ENCODE assay signal across 16 cellular contexts in genomic region chr19:43664008-43664407, GRCh38. TPM values are rescaled to one million over a fixed set of nuclear protein-coding genes. Genes with fewer than 3 reads are reported as not detected.
DNase-seq lines count a peak whose midpoint lies in the region; ATAC-seq, FAIRE-seq and TF ChIP-seq lines count a peak whose summit lies in the region.
"Had no signal": no experiment of that assay in that cellular context is flagged by ENCODE, and none has a peak within 500 bp of the region (broad histone marks: within the 10 kb centered on the region; RNA-seq: fewer than 3 reads in every experiment).

No MANE protein-coding gene starts in this region.

- H3K9me3 Mint-ChIP-seq in stimulated activated naive CD8-positive, alpha-beta T cell treated with anti-CD3 and anti-CD28 coated beads, Interleukin-15, amount 100 ng/mL, for 72 hours, result peaks cover 0 to under 1% of the 10 kb centered on the region in 2 donors

- no peaks in the 10 kb centered on the region for H3K9me3 ChIP-seq in T-helper 17 cell (ENCODE audit: control insufficient read depth, low read length, poor library complexity, severe bottlenecking)
- no peaks in the 10 kb centered on the region for H3K9me3 ChIP-seq in sigmoid colon
- H3K9me3 ChIP-seq: gastroesophageal sphincter, psoas muscle, tibial artery had no signal

- H3K27ac Mint-ChIP-seq in T-helper 17 cell, result peak overlapping the region; percentile 87
- no peak overlapping the region for H3K27ac Mint-ChIP-seq in stimulated activated naive CD8-positive, alpha-beta T cell treated with anti-CD3 and anti-CD28 coated beads, Interleukin-15, amount 100 ng/mL, for 72 hours

- H3K4me3 Mint-ChIP-seq in T-helper 17 cell, result peak overlapping the region; percentile 85
- H3K4me3 Mint-ChIP-seq in stimulated activated naive CD8-positive, alpha-beta T cell treated with anti-CD3 and anti-CD28 coated beads, Interleukin-15, amount 100 ng/mL, for 72 hours, result peak overlapping the region; percentile 11 to 30

- FAIRE-seq in bronchial epithelial cell (lab: Jason Lieb, UNC), result peak; percentile 23

- peak in 5 of 6 experiments; percentile 13 to 60 (median 37) for DNase-seq in stimulated activated naive CD4-positive, alpha-beta T cell (lab: John Stamatoyannopoulos, UW)
- no peak for DNase-seq in stimulated activated naive CD4-positive, alpha-beta T cell treated with Interleukin-2 at 50 U/mL for 16 hours (lab: John Stamatoyannopoulos, UW)
- DNase-seq in T-helper 17 cell (peak in 2 of 3 donors; percentile 36 to 48), bronchial epithelial cell (ENCODE audit: low read depth) (no peak), sigmoid colon (no peak), cerebellum (ENCODE audit: low spot score) (no peak)
- peak in 1 of 2 donors; percentile 41 for DNase-seq in stimulated activated naive CD8-positive, alpha-beta T cell treated with anti-CD3 and anti-CD28 coated beads, Interleukin-15, amount 100 ng/mL, for 72 hours
- DNase-seq: NCI-H69, psoas muscle had no signal

- no peak for TF ChIP-seq POLR2A in sigmoid colon (IDR thresholded peaks at IDR 0.05)

- peaks cover 15% of the 10 kb centered on the region for H3K36me3 Mint-ChIP-seq in T-helper 17 cell (ENCODE audit: low read depth)

- no peaks in the 10 kb centered on the region for H3K27me3 Mint-ChIP-seq in T-helper 17 cell
- H3K27me3 Mint-ChIP-seq in stimulated activated naive CD8-positive, alpha-beta T cell treated with anti-CD3 and anti-CD28 coated beads, Interleukin-15, amount 100 ng/mL, for 72 hours, result no peaks in the 10 kb centered on the region

- H3K4me1 Mint-ChIP-seq in T-helper 17 cell, result peaks cover 28% of the 10 kb centered on the region
- peaks cover 36% of the 10 kb centered on the region for H3K4me1 Mint-ChIP-seq in stimulated activated naive CD8-positive, alpha-beta T cell treated with anti-CD3 and anti-CD28 coated beads, Interleukin-15, amount 100 ng/mL, for 72 hours

- H3K27ac ChIP-seq in sigmoid colon, result no peak overlapping the region
- H3K27ac ChIP-seq: gastroesophageal sphincter, psoas muscle, tibial artery had no signal

- ATAC-seq in T-helper 17 cell, result peak; percentile 13
- no peak for ATAC-seq in stimulated activated naive CD8-positive, alpha-beta T cell treated with anti-CD3 and anti-CD28 coated beads, Interleukin-15, amount 100 ng/mL, for 72 hours
- ATAC-seq in GM19324 (IDR thresholded peaks at IDR 0.05; ENCODE audit: low FRiP score, unreplicated experiment), result no peak
- ATAC-seq: gastroesophageal sphincter, psoas muscle, SK-N-SH treated with all-trans-retinoic acid at 6 μM for 48 hours had no signal

- WGBS in sigmoid colon, 2 donors, result 39 to 78% methylated on average over 8 of the region's 8 CpGs

- H3K4me3 ChIP-seq in bronchial epithelial cell (ENCODE audit: low read depth, low read length), result no peak overlapping the region
- no peak overlapping the region for H3K4me3 ChIP-seq in sigmoid colon
- H3K4me3 ChIP-seq: gastroesophageal sphincter, lung, psoas muscle, tibial artery had no signal

- no peak for TF ChIP-seq CTCF in bronchial epithelial cell (IDR thresholded peaks at IDR 0.05; ENCODE audit: insufficient read depth, low read length, severe bottlenecking)
- TF ChIP-seq CTCF in sigmoid colon (IDR thresholded peaks at IDR 0.05), result no peak

- no peak for TF ChIP-seq EP300 in sigmoid colon (IDR thresholded peaks at IDR 0.05)

- H3K4me1 ChIP-seq in sigmoid colon, result peaks cover 0 to 9% (median 8%) of the 10 kb centered on the region in 4 donors
- H3K4me1 ChIP-seq: psoas muscle had no signal

- intact Hi-C loops in sigmoid colon (cut with DNase I), result no loop called here

- peaks cover 13% of the 10 kb centered on the region for H3K36me3 ChIP-seq in bronchial epithelial cell (ENCODE audit: control insufficient read depth, insufficient read depth, low read length)
- H3K36me3 ChIP-seq in sigmoid colon, result no peaks in the 10 kb centered on the region

- no peaks in the 10 kb centered on the region for H3K27me3 ChIP-seq in bronchial epithelial cell (ENCODE audit: control insufficient read depth, insufficient read depth, low read length)
- no peaks in the 10 kb centered on the region for H3K27me3 ChIP-seq in sigmoid colon
- H3K27me3 ChIP-seq: gastroesophageal sphincter, tibial artery had no signal

RNA-seq across cellular contexts. Expression of gene PLAUR, which starts 6.0 kb away (rescaled TPM):
- total RNA-seq in T-helper 17 cell (10 to 100 TPM; 21.1 to 35.8 TPM), bronchial epithelial cell (16.6 and 27.1 TPM in 2 replicates), sigmoid colon (10 to 100 TPM in 2 of 4 donors, 1 to 10 TPM in 2; 3.2 to 15.5 (median 9.8) TPM), cerebellum (4.4 TPM)
- 10 to 100 TPM; 18.6 to 69.2 (median 53.9) TPM for polyA plus RNA-seq in sigmoid colon

RNA-seq across cellular contexts. Expression of gene CADM4, which starts 24.4 kb away (rescaled TPM):
- total RNA-seq in T-helper 17 cell (under 1 TPM; 0.40 to 0.91 TPM), bronchial epithelial cell (13.4 and 19.1 TPM in 2 replicates), sigmoid colon (10 to 100 TPM; 16.4 to 21.7 (median 19.7) TPM), cerebellum (43.0 TPM)
- polyA plus RNA-seq in sigmoid colon, result 1 to 10 TPM in 2 of 3 donors, under 1 TPM in 1; 0.92 to 5.7 (median 1.2) TPM

RNA-seq across cellular contexts. Expression of gene ZNF428, which starts 44.6 kb away (rescaled TPM):
- total RNA-seq in T-helper 17 cell (10 to 100 TPM; 23.8 to 26.3 TPM), bronchial epithelial cell (14.5 and 19.3 TPM in 2 replicates), sigmoid colon (10 to 100 TPM; 22.5 to 39.6 (median 35.6) TPM), cerebellum (66.2 TPM)
- polyA plus RNA-seq in sigmoid colon, result 10 to 100 TPM; 18.0 to 40.2 (median 33.6) TPM

RNA-seq across cellular contexts. Expression of gene IRGC, which starts 51.9 kb away (rescaled TPM):
- total RNA-seq in T-helper 17 cell (not detected), bronchial epithelial cell (not detected in 2 replicates), sigmoid colon (not detected), cerebellum (not detected)
- polyA plus RNA-seq in sigmoid colon, result not detected
- total RNA-seq: chondrocyte, gastroesophageal sphincter, lung, M059J, psoas muscle had no signal
- polyA plus RNA-seq: lung, psoas muscle had no signal

RNA-seq across cellular contexts. Expression of gene SRRM5, which starts 52.1 kb away (rescaled TPM):
- total RNA-seq in T-helper 17 cell, result under 1 TPM; 0.40 to 0.60 TPM
- not detected in 2 replicates for total RNA-seq in bronchial epithelial cell
- 1 to 10 TPM in 1 of 4 donors, under 1 TPM in 2, not detected in 1; 0.27 to 1.1 (median 0.36) TPM for total RNA-seq in sigmoid colon
- polyA plus RNA-seq in sigmoid colon, result under 1 TPM in 1 of 3 donors, not detected in 2; 0.66 TPM
- 0.09 TPM for total RNA-seq in cerebellum

Comparison
In these comparisons a context has a peak if more than half of its experiments do, and no peak if none do; other contexts are left out.
1. DNase-seq: peak in stimulated activated naive CD4-positive, alpha-beta T cell (5 of 6) and T-helper 17 cell (2 of 3); none in stimulated activated naive CD4-positive, alpha-beta T cell treated with Interleukin-2 at 50 U/mL for 16 hours (single experiment), bronchial epithelial cell (single experiment), sigmoid colon (single experiment) and cerebellum (single experiment).